Comparison of ENCODE assay signal across 8 cellular contexts in genomic region chr12:93440043-93440835, GRCh38. TPM values are rescaled to one million over a fixed set of nuclear protein-coding genes. Genes with fewer than 3 reads are reported as not detected.
DNase-seq lines count a peak whose midpoint lies in the region; ATAC-seq, FAIRE-seq and TF ChIP-seq lines count a peak whose summit lies in the region.

No MANE protein-coding gene starts in this region.

- no peaks in the 10 kb centered on the region for H3K9me3 ChIP-seq in heart right ventricle
- H3K9me3 ChIP-seq in astrocyte (ENCODE audit: insufficient read depth, low read depth, low read length) = no peaks in the 10 kb centered on the region
- H3K9me3 ChIP-seq in right lobe of liver = no peaks in the 10 kb centered on the region
- H3K9me3 ChIP-seq in upper lobe of right lung = no peaks in the 10 kb centered on the region

- no peaks in the 10 kb centered on the region for H3K27me3 ChIP-seq in heart right ventricle
- H3K27me3 ChIP-seq in astrocyte (ENCODE audit: insufficient read depth, low read length) = no peaks in the 10 kb centered on the region
- H3K27me3 ChIP-seq in right lobe of liver = no peaks in the 10 kb centered on the region
- H3K27me3 ChIP-seq in upper lobe of right lung = no peaks in the 10 kb centered on the region

- no peaks in the 10 kb centered on the region for H3K36me3 ChIP-seq in heart right ventricle
- H3K36me3 ChIP-seq in astrocyte (ENCODE audit: insufficient read depth, low read length) = no peaks in the 10 kb centered on the region
- no peaks in the 10 kb centered on the region for H3K36me3 ChIP-seq in right lobe of liver
- H3K36me3 ChIP-seq in upper lobe of right lung = no peaks in the 10 kb centered on the region

- TF ChIP-seq CTCF in heart right ventricle (IDR thresholded peaks at IDR 0.05) (no peak), astrocyte (IDR thresholded peaks at IDR 0.05; ENCODE audit: insufficient read depth, low read depth, low read length) (no peak), right lobe of liver (IDR thresholded peaks at IDR 0.05) (no peak), upper lobe of right lung (IDR thresholded peaks at IDR 0.05) (no peak), GM13976 (IDR thresholded peaks at IDR 0.05; ENCODE audit: borderline replicate concordance, control extremely low read depth, extremely low read depth, insufficient read depth, missing control alignments) (no peak)

- WGBS in heart right ventricle, 2 donors = 24 to 26% methylated on average over 12 of the region's 12 CpGs
- 17% methylated on average over 12 of the region's 12 CpGs for WGBS in right lobe of liver (ENCODE audit: insufficient coverage, low coverage, low lambda C conversion rate, missing lambda C conversion rate)

- intact Hi-C loops in heart right ventricle (cut with DNase I) = no loop called here
- intact Hi-C loops in cardiac septum (cut with DNase I) = no loop called here
- intact Hi-C loops in right lobe of liver (cut with DNase I) = no loop called here
- intact Hi-C loops in upper lobe of right lung (cut with DNase I) = no loop called here

- peak overlapping the region; percentile 93 for H3K4me2 ChIP-seq in astrocyte (ENCODE audit: low read length)

- DNase-seq in heart right ventricle = no peak
- no peak for DNase-seq in cardiac septum (ENCODE audit: low spot score)
- DNase-seq in astrocyte (ENCODE audit: low read depth) = peak; percentile 19
- no peak for DNase-seq in right lobe of liver
- no peak for DNase-seq in upper lobe of right lung
- DNase-seq in GM13976 (ENCODE audit: low spot score) = no peak
- DNase-seq in H4 (ENCODE audit: low spot score) = no peak
- no peak for DNase-seq in HCEC 1CT

- peaks cover 44% of the 10 kb centered on the region for H3K4me1 Mint-ChIP-seq in astrocyte (ENCODE audit: low read depth, unreplicated experiment)

- in situ Hi-C loops in GM13976 (cut with MboI; ENCODE audit: low sequenced_read_pairs, unreplicated experiment) = no loop called here

- H3K4me3 ChIP-seq in heart right ventricle (peak overlapping the region; percentile 73 to 99 (median 84)), astrocyte (ENCODE audit: insufficient read depth, low read depth, low read length) (peak overlapping the region; percentile 92), right lobe of liver (peak overlapping the region; percentile 93 to 97 (median 93)), upper lobe of right lung (peak overlapping the region; percentile 96)

- H3K27ac Mint-ChIP-seq in astrocyte (ENCODE audit: unreplicated experiment) = peak overlapping the region; percentile 96

- no peaks in the 10 kb centered on the region for H3K27me3 Mint-ChIP-seq in astrocyte (ENCODE audit: low read depth, unreplicated experiment)

- peak overlapping the region; percentile 98 for H3K4me3 Mint-ChIP-seq in astrocyte (ENCODE audit: unreplicated experiment)

- H3K9me3 Mint-ChIP-seq in astrocyte (ENCODE audit: unreplicated experiment) = no peaks in the 10 kb centered on the region

- H4K20me1 ChIP-seq in astrocyte (ENCODE audit: insufficient read depth, low read length) = peaks cover 58% of the 10 kb centered on the region

- FAIRE-seq in astrocyte (lab: Jason Lieb, UNC) = no peak

- ATAC-seq in heart right ventricle = no peak
- no peak for ATAC-seq in right lobe of liver
- no peak for ATAC-seq in upper lobe of right lung

- H3K4me1 ChIP-seq in heart right ventricle (peaks cover 0 to 65% (median 63%) of the 10 kb centered on the region in 9 donors), astrocyte (ENCODE audit: insufficient read depth, low read length) (peaks cover 24% of the 10 kb centered on the region), right lobe of liver (peaks cover 0 to 13% (median 6%) of the 10 kb centered on the region in 4 donors), upper lobe of right lung (peaks cover 24% of the 10 kb centered on the region)

- peaks cover 65% of the 10 kb centered on the region for H3K79me2 ChIP-seq in astrocyte (ENCODE audit: insufficient read depth, low read length)

- no peaks in the 10 kb centered on the region for H3K36me3 Mint-ChIP-seq in astrocyte (ENCODE audit: low read depth, unreplicated experiment)

- H3K27ac ChIP-seq in heart right ventricle (peak overlapping the region in 3 of 10 donors; percentile 89 to 97 (median 93)), astrocyte (ENCODE audit: low read depth, low read length) (peak overlapping the region; percentile 91), right lobe of liver (peak overlapping the region in 1 of 3 donors; percentile 77), upper lobe of right lung (peak overlapping the region; percentile 96)

- H2AFZ ChIP-seq in astrocyte (ENCODE audit: low read depth, low read length) = no peak overlapping the region

- peak overlapping the region; percentile 89 for H3K9ac ChIP-seq in astrocyte (ENCODE audit: low read length)

- TF ChIP-seq POLR2A in right lobe of liver (IDR thresholded peaks at IDR 0.05) = no peak

RNA-seq across cellular contexts. Expression of gene UBE2N, which starts 1.5 kb away (rescaled TPM):
- 100 to 1,000 TPM in 1 of 10 donors, 10 to 100 TPM in 9; 86.3 to 109 (median 96.7) TPM for total RNA-seq in heart right ventricle
- 10 to 100 TPM; 35.5 to 76.0 TPM for polyA plus RNA-seq in heart right ventricle
- total RNA-seq in cardiac septum = 81.4 TPM
- total RNA-seq in astrocyte = 113 and 129 TPM in 2 replicates
- total RNA-seq in right lobe of liver = 10 to 100 TPM; 22.0 to 36.2 (median 28.6) TPM
- total RNA-seq in upper lobe of right lung = 65.9 TPM
- 102 and 163 TPM in 2 replicates for total RNA-seq in H4 (2014; rRNA removed; shearing (Covaris generic))

RNA-seq across cellular contexts. Expression of gene MRPL42, which starts 27.1 kb away (rescaled TPM):
- total RNA-seq in heart right ventricle (10 to 100 TPM; 34.1 to 59.6 (median 45.7) TPM), cardiac septum (43.9 TPM), astrocyte (65.6 and 73.8 TPM in 2 replicates), right lobe of liver (10 to 100 TPM; 25.8 to 44.5 (median 32.1) TPM), upper lobe of right lung (49.4 TPM)
- 10 to 100 TPM; 17.4 to 33.2 TPM for polyA plus RNA-seq in heart right ventricle
- 155 and 177 TPM in 2 replicates for total RNA-seq in H4 (2014; rRNA removed; shearing (Covaris generic))
